ENCODE assay signal across 14 cellular contexts in the genomic region with DNA sequence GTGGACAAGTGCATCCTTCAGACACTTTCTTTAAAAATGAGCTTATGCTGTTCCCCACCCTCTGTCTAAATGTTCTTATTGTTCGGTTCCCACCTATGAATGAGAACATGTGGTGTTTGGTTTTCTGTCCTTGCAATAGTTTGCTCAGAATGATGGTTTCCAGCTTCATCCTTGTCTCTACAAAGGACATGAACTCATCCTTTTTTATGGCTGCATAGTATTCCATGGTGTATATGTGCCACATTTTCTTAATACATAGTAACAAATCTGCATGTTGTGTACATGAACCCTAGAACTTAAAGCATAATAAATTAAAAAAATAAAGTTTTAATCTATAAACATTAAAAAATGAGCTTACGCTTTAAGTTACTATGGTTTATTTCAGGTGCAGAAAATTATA. TPM values are rescaled to one million over a fixed set of nuclear protein-coding genes. Genes with fewer than 3 reads are reported as not detected.
"Had no signal": no experiment of that assay in that cellular context is flagged by ENCODE, and none has a peak within 500 bp of the region (broad histone marks: within the 10 kb centered on the region; RNA-seq: fewer than 3 reads in every experiment).

No MANE protein-coding gene starts in this region.

RNA-seq across cellular contexts. Expression of a gene that starts 41.8 kb away (rescaled TPM):
- total RNA-seq: activated B cell treated with CpG ODN at 0.5 μM for 24 hours; activated CD4-positive, alpha-beta memory T cell treated with anti-CD3 and anti-CD28 coated beads for 36 hours; activated CD4-positive, alpha-beta memory T cell treated with anti-CD3 and anti-CD28 coated beads, Interleukin-2, amount 10 ng/mL, durations not matched to agents 7 days and 5 days; activated CD4-positive, alpha-beta T cell treated with anti-CD3 and anti-CD28 coated beads for 36 hours; activated CD4-positive, alpha-beta T cell treated with anti-CD3 and anti-CD28 coated beads, Interleukin-2, amount 10 ng/mL, durations not matched to agents 24 days and 14 days; activated CD4-positive, alpha-beta T cell treated with anti-CD3 and anti-CD28 coated beads, Interleukin-2, amount 10 ng/mL, durations not matched to agents 7 days and 5 days; activated CD8-positive, alpha-beta memory T cell treated with anti-CD3 and anti-CD28 coated beads for 36 hours; activated CD8-positive, alpha-beta memory T cell treated with anti-CD3 and anti-CD28 coated beads, Interleukin-2, amount 10 ng/mL, durations not matched to agents 7 days and 5 days; activated CD8-positive, alpha-beta T cell treated with anti-CD3 and anti-CD28 coated beads for 36 hours; activated CD8-positive, alpha-beta T cell treated with anti-CD3 and anti-CD28 coated beads, Interleukin-2, amount 10 ng/mL, durations not matched to agents 7 days and 5 days; T-helper 1 cell treated with Interleukin-12 subunit alpha and Interleukin-12 subunit beta and Interleukin-4 antibody, amounts not matched to agents 30 ng/mL and 1 ng/mL, for 36 hours; T-helper 17 cell; T-helper 2 cell treated with Interferon-gamma antibody and Interleukin-4, amounts not matched to agents 100 ng/mL and 5 ng/mL, for 36 hours; WTC11 had no signal
